2 cellular contexts compared by ENCODE assay signal in genomic region chr1:47132665-47133064, GRCh38. TPM values are rescaled to one million over a fixed set of nuclear protein-coding genes. Genes with fewer than 3 reads are reported as not detected.
"Had no signal": no experiment of that assay in that cellular context is flagged by ENCODE, and none has a peak within 500 bp of the region (broad histone marks: within the 10 kb centered on the region; RNA-seq: fewer than 3 reads in every experiment).

No MANE protein-coding gene starts in this region.

RNA-seq across cellular contexts. Expression of gene CYP4A22, which starts 4.6 kb away (rescaled TPM):
- total RNA-seq: G401, GM12878 had no signal
- polyA plus RNA-seq: GM12878 had no signal

RNA-seq across cellular contexts. Expression of gene PDZK1IP1, which starts 57.2 kb away (rescaled TPM):
- total RNA-seq: G401, GM12878 had no signal
- polyA plus RNA-seq: GM12878 had no signal
